8 cellular contexts compared by ENCODE assay signal in the genomic region with DNA sequence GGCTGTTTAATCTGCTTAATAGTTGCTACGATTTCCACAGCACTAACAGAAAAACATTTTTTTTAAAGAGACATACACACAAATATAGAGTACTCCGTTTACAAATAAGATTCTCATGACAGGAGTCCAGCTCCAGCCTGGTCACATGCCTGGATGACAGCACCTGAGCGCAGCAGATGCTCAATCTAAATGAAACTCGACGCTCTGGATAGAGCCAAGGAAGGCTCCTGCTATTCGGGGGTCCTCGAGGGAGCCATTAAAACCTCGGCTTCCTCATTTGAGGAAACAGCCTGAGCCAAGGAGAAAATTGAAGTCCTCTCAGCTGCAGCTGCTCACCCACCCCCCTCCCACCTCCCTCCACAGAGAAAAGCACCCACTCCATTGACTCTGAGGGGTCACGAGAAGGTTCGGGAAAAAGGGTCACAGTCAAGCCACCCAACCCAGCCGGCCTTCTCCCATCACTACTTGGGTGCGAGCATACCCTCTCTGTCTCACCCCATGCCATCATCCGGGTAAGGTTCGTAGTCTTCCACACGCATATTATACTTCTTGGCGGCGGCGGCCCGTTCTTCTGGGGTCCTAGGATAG. TPM values are rescaled to one million over a fixed set of nuclear protein-coding genes. Genes with fewer than 3 reads are reported as not detected.
A peak's percentile ranks its signal among the peaks of the same experiment; 100 is the strongest.
DNase-seq lines count a peak whose midpoint lies in the region; ATAC-seq and TF ChIP-seq lines count a peak whose summit lies in the region.

No MANE protein-coding gene starts in this region.

- WGBS in SK-N-SH (ENCODE audit: low lambda C conversion rate): 5% methylated on average over 15 of the region's 19 CpGs

- H3K9me3 ChIP-seq in SK-N-SH (no peaks in the 10 kb centered on the region), parathyroid adenoma (ENCODE audit: control insufficient read depth, low read length) (no peaks in the 10 kb centered on the region)

- peak overlapping the region; percentile 75 to 88 for H3K4me3 ChIP-seq in SK-N-SH (ENCODE audit: low read depth in 2 of 2, low read length in 1 of 2)
- peak overlapping the region; percentile 98 for H3K4me3 ChIP-seq in fibroblast of mammary gland (ENCODE audit: control insufficient read depth, low read depth, low read length)
- H3K4me3 ChIP-seq in parathyroid adenoma (ENCODE audit: low read depth, low read length): peak overlapping the region; percentile 76

- H3F3A ChIP-seq in SK-N-SH (replicated peaks; ENCODE audit: insufficient read depth): no peaks in the 10 kb centered on the region

- DNase-seq in SK-N-SH (no peak), fibroblast of mammary gland (ENCODE audit: low read depth) (peak; percentile 29), UCSD-AML1 (lab: John Stamatoyannopoulos, UW; ENCODE audit: unreplicated experiment) (no peak)

- TF ChIP-seq EP300 in SK-N-SH (IDR thresholded peaks at IDR 0.05; ENCODE audit: borderline replicate concordance in 1 of 2, low read depth in 1 of 2, low read length in 1 of 2): no peak

- H3K79me2 ChIP-seq in SK-N-SH (ENCODE audit: insufficient read depth) (peaks cover 35% of the 10 kb centered on the region), parathyroid adenoma (peaks cover 3% of the 10 kb centered on the region)

- peaks cover 10 to 26% of the 10 kb centered on the region in 2 experiments for H3K36me3 ChIP-seq in SK-N-SH (replicated peaks in 1 of 2; ENCODE audit: control insufficient read depth in 1 of 2, insufficient read depth in 2 of 2, low read length in 1 of 2)
- no peaks in the 10 kb centered on the region for H3K36me3 ChIP-seq in parathyroid adenoma (ENCODE audit: control insufficient read depth, insufficient read depth, low read length)

- POLR2A ChIA-PET in SK-N-SH (lab: Yijun Ruan, JAX): no interaction called here

- H2AFZ ChIP-seq in SK-N-SH (ENCODE audit: low read depth): peak overlapping the region; percentile 94
- H2AFZ ChIP-seq in parathyroid adenoma: peak overlapping the region; percentile 82

- H3K9me2 ChIP-seq in SK-N-SH: no peaks in the 10 kb centered on the region

- H3K9ac ChIP-seq in SK-N-SH (peak overlapping the region; percentile 84), parathyroid adenoma (peak overlapping the region; percentile 81)

- ATAC-seq in GM21526 (IDR thresholded peaks at IDR 0.05; ENCODE audit: low FRiP score, unreplicated experiment): peak; percentile 21
- ATAC-seq in GM18858 (IDR thresholded peaks at IDR 0.05; ENCODE audit: unreplicated experiment): no peak
- no peak for ATAC-seq in GM21737 (IDR thresholded peaks at IDR 0.05; ENCODE audit: unreplicated experiment)

- TF ChIP-seq RAD21 in SK-N-SH (IDR thresholded peaks at IDR 0.05; ENCODE audit: low read length): no peak

- peak overlapping the region; percentile 78 for H3K27ac ChIP-seq in 22Rv1
- H3K27ac ChIP-seq in SK-N-SH (ENCODE audit: low read depth in 2 of 2, low read length in 1 of 2): peak overlapping the region; percentile 43 to 69; a peak in 2 of 4 replicates
- H3K27ac ChIP-seq in parathyroid adenoma: peak overlapping the region; percentile 64

- H3K4me1 ChIP-seq in SK-N-SH (ENCODE audit: control insufficient read depth in 1 of 2, insufficient read depth in 2 of 2, low read depth in 1 of 2, low read length in 1 of 2) (peaks cover 6 to 11% of the 10 kb centered on the region in 2 experiments; a peak in 1 of 4 replicates), parathyroid adenoma (no peaks in the 10 kb centered on the region)

- no peaks in the 10 kb centered on the region for H4K20me1 ChIP-seq in SK-N-SH (ENCODE audit: insufficient read depth)

- H3K4me2 ChIP-seq in SK-N-SH: peak overlapping the region; percentile 93
- H3K4me2 ChIP-seq in parathyroid adenoma (ENCODE audit: low read length): peak overlapping the region; percentile 89

- TF ChIP-seq CTCF in 22Rv1 (IDR thresholded peaks at IDR 0.05) (no peak), SK-N-SH (IDR thresholded peaks at IDR 0.05) (no peak), fibroblast of mammary gland (conservative IDR thresholded peaks at IDR 0.05; ENCODE audit: control insufficient read depth, insufficient read depth, low read depth, low read length) (no peak), parathyroid adenoma (IDR thresholded peaks at IDR 0.05) (no peak)

- CTCF ChIA-PET in SK-N-SH (lab: Yijun Ruan, JAX): interaction anchor here (0.8 to 5.9 kb wide), 4 partner anchors 11 to 238 kb away, joined by 3 to 51 read pairs (median 10); no protein-coding TSS in a partner anchor

- H3K27me3 ChIP-seq in SK-N-SH (ENCODE audit: insufficient read depth): no peaks in the 10 kb centered on the region
- no peaks in the 10 kb centered on the region for H3K27me3 ChIP-seq in parathyroid adenoma (ENCODE audit: control insufficient read depth, insufficient read depth, low read length)

TF ChIP-seq in SK-N-SH, 30 proteins besides CTCF, POLR2A, EP300 and RAD21:
- no peak for TF ChIP-seq SMC3 (IDR thresholded peaks at IDR 0.05; ENCODE audit: low read depth, low read length)
- no peak for TF ChIP-seq SIN3A (IDR thresholded peaks at IDR 0.05; ENCODE audit: borderline replicate concordance, low read depth, low read length)
- 0 out of 2 replicates have a peak, but pooled peaks have one; percentile 37 for TF ChIP-seq MXI1 (IDR thresholded peaks at IDR 0.05; ENCODE audit: low read depth, low read length)

RNA-seq across cellular contexts. Expression of gene NDUFB8, which starts 0.7 kb away (rescaled TPM):
- 340 and 368 TPM in 2 replicates for polyA plus RNA-seq in SK-N-SH (2012; rRNA removed)
- 246 and 295 TPM in 2 replicates for polyA plus RNA-seq in SK-N-SH (2012; cell fraction: cytosol; rRNA removed)
- 159 and 228 TPM in 2 replicates for polyA plus RNA-seq in SK-N-SH (2012; cell fraction: nucleus; rRNA removed)

RNA-seq across cellular contexts. Expression of gene HIF1AN, which starts 6.8 kb away (rescaled TPM):
- polyA plus RNA-seq in SK-N-SH (2012; rRNA removed): 8.1 and 11.0 TPM in 2 replicates
- 8.0 and 10.1 TPM in 2 replicates for polyA plus RNA-seq in SK-N-SH (2012; cell fraction: cytosol; rRNA removed)
- polyA plus RNA-seq in SK-N-SH (2012; cell fraction: nucleus; rRNA removed): 13.2 and 20.0 TPM in 2 replicates

RNA-seq across cellular contexts. Expression of gene SEC31B, which starts 9.3 kb away (rescaled TPM):
- 8.8 and 15.5 TPM in 2 replicates for polyA plus RNA-seq in SK-N-SH (2012; rRNA removed)
- 1.3 and 1.4 TPM in 2 replicates for polyA plus RNA-seq in SK-N-SH (2012; cell fraction: cytosol; rRNA removed)
- polyA plus RNA-seq in SK-N-SH (2012; cell fraction: nucleus; rRNA removed): 99.1 and 129 TPM in 2 replicates
